Comparison of ENCODE assay signal across 13 cellular contexts in the genomic region with DNA sequence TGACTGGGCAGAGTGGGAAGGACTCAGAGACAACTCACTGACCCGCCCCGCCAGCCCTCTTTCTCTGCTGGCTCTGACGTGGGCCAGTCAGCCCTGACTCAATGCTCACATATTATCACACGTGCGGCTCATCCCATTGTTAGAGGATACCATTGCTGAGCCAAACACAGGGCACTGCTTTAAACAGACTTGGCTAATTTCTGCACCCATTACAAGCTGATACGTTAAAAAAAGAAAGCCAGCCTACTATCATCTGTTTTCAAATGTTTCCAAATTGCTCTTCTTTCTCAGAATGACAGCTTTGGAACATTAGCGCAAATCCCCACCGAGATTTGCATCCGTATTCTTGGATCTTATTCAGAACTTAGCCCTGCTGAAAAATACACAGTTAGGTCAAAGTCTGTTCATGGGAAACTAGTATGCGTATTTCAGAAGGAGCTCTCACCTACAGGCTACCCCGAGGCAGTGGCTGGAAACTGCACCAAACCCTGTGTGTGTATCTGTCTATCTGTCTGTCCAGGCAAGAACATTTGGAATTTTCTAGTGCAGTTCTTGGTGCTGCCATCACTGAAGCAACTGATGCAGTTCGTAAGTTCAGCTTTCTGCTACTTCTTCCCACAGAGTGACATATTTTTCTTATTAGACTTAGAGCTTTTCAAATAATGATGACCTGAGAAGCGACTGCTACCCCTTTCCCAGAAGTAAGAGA. TPM values are rescaled to one million over a fixed set of nuclear protein-coding genes. Genes with fewer than 3 reads are reported as not detected.
DNase-seq lines count a peak whose midpoint lies in the region; ATAC-seq and TF ChIP-seq lines count a peak whose summit lies in the region.
"Had no signal": no experiment of that assay in that cellular context is flagged by ENCODE, and none has a peak within 500 bp of the region (broad histone marks: within the 10 kb centered on the region; RNA-seq: fewer than 3 reads in every experiment).

No MANE protein-coding gene starts in this region.

- peaks cover 3% of the 10 kb centered on the region for H3K36me3 Mint-ChIP-seq in HFFc6 (ENCODE audit: low read depth)
- H3K36me3 Mint-ChIP-seq: T-cell had no signal

- peak overlapping the region; percentile 46 for H3K27ac ChIP-seq in skeletal muscle tissue (ENCODE audit: low read depth, low read length)
- H3K27ac ChIP-seq in smooth muscle cell (ENCODE audit: low read depth): no peak overlapping the region

- H3K27me3 Mint-ChIP-seq in HFFc6 (ENCODE audit: insufficient read depth): no peaks in the 10 kb centered on the region

- H3K9me3 ChIP-seq in skeletal muscle tissue (ENCODE audit: control insufficient read depth in 3 of 3, low read length in 3 of 3) (no peaks in the 10 kb centered on the region), smooth muscle cell (replicated peaks; ENCODE audit: low read depth) (no peaks in the 10 kb centered on the region)
- H3K9me3 ChIP-seq: prostate gland had no signal

- H3K36me3 ChIP-seq in skeletal muscle tissue (ENCODE audit: control insufficient read depth in 3 of 3, insufficient read depth in 3 of 3, low read length in 3 of 3): no peaks in the 10 kb centered on the region
- H3K36me3 ChIP-seq in smooth muscle cell (ENCODE audit: low read depth): no peaks in the 10 kb centered on the region
- H3K36me3 ChIP-seq: prostate gland had no signal

- no peaks in the 10 kb centered on the region for H3K27me3 ChIP-seq in skeletal muscle tissue (ENCODE audit: control insufficient read depth in 3 of 3, insufficient read depth in 3 of 3, low read length in 3 of 3)
- H3K27me3 ChIP-seq in smooth muscle cell (ENCODE audit: low read depth): no peaks in the 10 kb centered on the region

- no peak overlapping the region for H3K4me3 ChIP-seq in skeletal muscle tissue (ENCODE audit: low read length in 3 of 3)
- H3K4me3 ChIP-seq in smooth muscle cell: no peak overlapping the region
- H3K4me3 ChIP-seq: prostate gland had no signal

- no peak for ATAC-seq in HG03159 (IDR thresholded peaks at IDR 0.05; ENCODE audit: unreplicated experiment)
- no peak for ATAC-seq in GM18858 (IDR thresholded peaks at IDR 0.05; ENCODE audit: unreplicated experiment)
- ATAC-seq: stimulated activated naive CD8-positive, alpha-beta T cell treated with anti-CD3 and anti-CD28 coated beads, Interleukin-15, Interleukin-2, amounts not matched to agents 100 U/mL and 50 U/mL, for 24 hours; T-cell had no signal

- no peaks in the 10 kb centered on the region for H3F3A ChIP-seq in smooth muscle cell (ENCODE audit: low read depth)

- 80% methylated on average over 13 of the region's 13 CpGs for WGBS in smooth muscle cell (ENCODE audit: low lambda C conversion rate)

- peak overlapping the region; percentile 54 for H3K4me3 Mint-ChIP-seq in HFFc6
- H3K4me3 Mint-ChIP-seq: activated T-cell treated with anti-CD3 and anti-CD28 coated beads, Interleukin-2, amount 50 U/mL, for 24 hours; T-cell had no signal

- H3K9ac ChIP-seq in skeletal muscle tissue (ENCODE audit: low read depth in 1 of 3, low read length in 3 of 3) (peak overlapping the region in 1 of 3 donors; percentile 19), smooth muscle cell (ENCODE audit: low read depth) (no peak overlapping the region)

- no peak overlapping the region for H3K4me2 ChIP-seq in smooth muscle cell

- TF ChIP-seq CTCF in HFFc6 (IDR thresholded peaks at IDR 0.05) (no peak), smooth muscle cell (IDR thresholded peaks at IDR 0.05; ENCODE audit: borderline replicate concordance, insufficient read depth, poor library complexity, severe bottlenecking) (no peak)

- peak overlapping the region; percentile 78 for H3K27ac Mint-ChIP-seq in HFFc6
- H3K27ac Mint-ChIP-seq: activated T-cell treated with anti-CD3 and anti-CD28 coated beads, Interleukin-2, amount 50 U/mL, for 24 hours; T-cell had no signal

- H3K79me2 ChIP-seq in smooth muscle cell (ENCODE audit: low read depth): no peaks in the 10 kb centered on the region

- DNase-seq in HFFc6 (peak; percentile 90), cerebellar cortex (ENCODE audit: low spot score) (peak; percentile 66), iris pigment epithelial cell (ENCODE audit: low read depth) (peak; percentile 90), iPS-NIHi7 (ENCODE audit: extremely low spot score) (no peak), smooth muscle cell (lab: John Stamatoyannopoulos, UW; ENCODE audit: unreplicated experiment) (no peak)
- DNase-seq: activated T-cell treated with anti-CD3 and anti-CD28 coated beads, Interleukin-2, amount 50 U/mL, for 24 hours; NCI-H1417; stimulated activated naive CD8-positive, alpha-beta T cell treated with anti-CD3 and anti-CD28 coated beads, Interleukin-15, Interleukin-2, amounts not matched to agents 100 U/mL and 50 U/mL, for 24 hours; T-cell had no signal

- peaks cover 6% of the 10 kb centered on the region for H4K20me1 ChIP-seq in smooth muscle cell (ENCODE audit: low read depth)

- H3K9me3 Mint-ChIP-seq in HFFc6: no peaks in the 10 kb centered on the region

- H3K4me1 ChIP-seq in skeletal muscle tissue (ENCODE audit: control insufficient read depth in 3 of 3, insufficient read depth in 3 of 3, low read length in 3 of 3) (peaks cover 28 to 38% (median 33%) of the 10 kb centered on the region in 3 donors), smooth muscle cell (ENCODE audit: low read depth) (peaks cover 16% of the 10 kb centered on the region)
- H3K4me1 ChIP-seq: prostate gland had no signal

- peaks cover 33% of the 10 kb centered on the region for H3K4me1 Mint-ChIP-seq in HFFc6 (ENCODE audit: low read depth)

- H2AFZ ChIP-seq in smooth muscle cell (ENCODE audit: low read depth): no peak overlapping the region

RNA-seq across cellular contexts. Expression of a gene that starts 32.8 kb away (rescaled TPM):
- 1 to 10 TPM; 2.0 to 3.6 (median 2.8) TPM for total RNA-seq in HFFc6 (2021; fragmentation: NEBNext Ultra II Directional; extraction: Animal tissue kit (Norgen Biotek cat#: 25700))
- 1.0 TPM for total RNA-seq in skeletal muscle tissue
- 0.13 and 0.99 TPM in 2 replicates for total RNA-seq in smooth muscle cell
- 0.14 and 0.89 TPM in 2 replicates for polyA plus RNA-seq in smooth muscle cell

Comparison
In these comparisons a context has a peak if more than half of its experiments do, and no peak if none do; other contexts are left out.
1. DNase-seq: peak in HFFc6 (single experiment), cerebellar cortex (single experiment) and iris pigment epithelial cell (single experiment); none in iPS-NIHi7 (single experiment) and smooth muscle cell (single experiment).